Comparison of ENCODE assay signal across 8 cellular contexts in the genomic region with DNA sequence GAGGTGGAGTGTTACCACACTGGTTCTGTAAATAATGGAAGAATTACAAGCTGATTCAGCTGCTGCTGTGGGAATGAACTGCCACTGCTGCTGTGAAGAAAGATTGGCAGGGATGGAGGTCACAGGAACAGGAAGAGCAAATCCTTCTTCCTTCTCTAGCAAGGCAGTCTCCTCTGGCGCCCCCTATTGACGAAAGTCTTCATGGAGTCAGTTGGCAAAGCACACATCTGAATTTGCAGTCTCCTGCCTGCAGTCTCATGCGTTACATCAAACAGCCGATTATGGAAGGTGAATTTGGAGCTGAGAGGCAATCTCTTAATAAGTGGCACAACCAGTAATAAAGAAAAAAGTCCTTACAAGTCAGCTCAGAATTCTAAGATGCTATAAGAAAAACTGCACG.
A peak's percentile ranks its signal among the peaks of the same experiment; 100 is the strongest.
DNase-seq lines count a peak whose midpoint lies in the region; ATAC-seq and TF ChIP-seq lines count a peak whose summit lies in the region.

No MANE protein-coding gene starts in this region.

- H4K20me1 ChIP-seq in DND-41 (ENCODE audit: insufficient read depth, low read length): no peaks in the 10 kb centered on the region
- H4K20me1 ChIP-seq in hepatocyte (ENCODE audit: insufficient read depth, poor library complexity, severe bottlenecking): no peaks in the 10 kb centered on the region

- H3K36me3 ChIP-seq in DND-41 (ENCODE audit: insufficient read depth, low read length) (no peaks in the 10 kb centered on the region), hepatocyte (replicated peaks; ENCODE audit: insufficient read depth, low read depth) (no peaks in the 10 kb centered on the region)

- H3K4me2 ChIP-seq in DND-41 (ENCODE audit: insufficient read depth, low read length) (no peak overlapping the region), hepatocyte (no peak overlapping the region)

- no peak overlapping the region for H3K4me3 ChIP-seq in DND-41 (ENCODE audit: low read depth in 1 of 2, low read length in 2 of 2)
- H3K4me3 ChIP-seq in hepatocyte: no peak overlapping the region

- H3K27me3 ChIP-seq in DND-41 (ENCODE audit: insufficient read depth, low read length, poor library complexity) (no peaks in the 10 kb centered on the region), hepatocyte (no peaks in the 10 kb centered on the region)

- no peak overlapping the region for H2AFZ ChIP-seq in DND-41 (ENCODE audit: low read depth, low read length)
- no peak overlapping the region for H2AFZ ChIP-seq in hepatocyte

- no peaks in the 10 kb centered on the region for H3K36me3 Mint-ChIP-seq in activated T-helper 17 cell treated with anti-CD3 and anti-CD28 coated beads, Interleukin-2, amount 50 U/mL, for 72 hours (ENCODE audit: low read depth)

- no peak overlapping the region for H3K9ac ChIP-seq in DND-41 (ENCODE audit: low read depth, low read length)

- H3K27me3 Mint-ChIP-seq in activated T-helper 17 cell treated with anti-CD3 and anti-CD28 coated beads, Interleukin-2, amount 50 U/mL, for 72 hours: no peaks in the 10 kb centered on the region

- no peaks in the 10 kb centered on the region for H3K4me1 Mint-ChIP-seq in activated T-helper 17 cell treated with anti-CD3 and anti-CD28 coated beads, Interleukin-2, amount 50 U/mL, for 72 hours

- DNase-seq in DND-41 (peak; percentile 21), KBM-7 (peak; percentile 14), hepatocyte (ENCODE audit: low spot score) (peak; percentile 62)
- DNase-seq in activated CD4-positive, alpha-beta T cell treated with anti-CD3 and anti-CD28 coated beads, Interleukin-2, amount 50 U/mL, for 48 hours: peak; percentile 3 to 26
- peak; percentile 27 for DNase-seq in stimulated activated naive CD8-positive, alpha-beta T cell treated with anti-CD3 and anti-CD28 coated beads, Interleukin-15, Interleukin-2, amounts not matched to agents 100 U/mL and 50 U/mL, for 24 hours

- ATAC-seq in DND-41 (ENCODE audit: insufficient read depth, low read depth) (no peak), GM19324 (IDR thresholded peaks at IDR 0.05; ENCODE audit: low FRiP score, unreplicated experiment) (no peak), GM19397 (IDR thresholded peaks at IDR 0.05; ENCODE audit: unreplicated experiment) (no peak)
- no peak for ATAC-seq in stimulated activated naive CD8-positive, alpha-beta T cell treated with anti-CD3 and anti-CD28 coated beads, Interleukin-15, Interleukin-2, amounts not matched to agents 100 U/mL and 50 U/mL, for 24 hours
- no peak for ATAC-seq in activated T-helper 17 cell treated with anti-CD3 and anti-CD28 coated beads, Interleukin-2, amount 50 U/mL, for 72 hours (replicated peaks)

- H3K79me2 ChIP-seq in DND-41 (ENCODE audit: insufficient read depth, low read length) (no peaks in the 10 kb centered on the region), hepatocyte (no peaks in the 10 kb centered on the region)

- H3K27ac ChIP-seq in DND-41 (ENCODE audit: low read length): no peak overlapping the region
- H3K27ac ChIP-seq in hepatocyte: no peak overlapping the region

- 58% methylated on average over 5 of the region's 5 CpGs for WGBS in hepatocyte (ENCODE audit: low lambda C conversion rate, missing lambda C conversion rate)

- no peak overlapping the region for H3K27ac Mint-ChIP-seq in activated T-helper 17 cell treated with anti-CD3 and anti-CD28 coated beads, Interleukin-2, amount 50 U/mL, for 72 hours

- peaks cover 2% of the 10 kb centered on the region for H3K9me3 Mint-ChIP-seq in activated T-helper 17 cell treated with anti-CD3 and anti-CD28 coated beads, Interleukin-2, amount 50 U/mL, for 72 hours

- in situ Hi-C loops in KBM-7 (cut with MboI; ENCODE audit: low pct_unique_long_range_greater_than_20kb, low sequenced_read_pairs): no loop called here

- H3K4me1 ChIP-seq in DND-41 (ENCODE audit: insufficient read depth, low read length) (no peaks in the 10 kb centered on the region), hepatocyte (ENCODE audit: insufficient read depth) (no peaks in the 10 kb centered on the region)

- no peaks in the 10 kb centered on the region for H3K9me3 ChIP-seq in DND-41 (ENCODE audit: insufficient read depth, low read length, severe bottlenecking)
- H3K9me3 ChIP-seq in hepatocyte (ENCODE audit: low read depth): no peaks in the 10 kb centered on the region

- H3K4me3 Mint-ChIP-seq in activated T-helper 17 cell treated with anti-CD3 and anti-CD28 coated beads, Interleukin-2, amount 50 U/mL, for 72 hours: no peak overlapping the region

- TF ChIP-seq CTCF in DND-41 (IDR thresholded peaks at IDR 0.05; ENCODE audit: borderline replicate concordance, extremely low read depth, low read length, poor library complexity, severe bottlenecking): peak; percentile 55
- TF ChIP-seq CTCF in hepatocyte (IDR thresholded peaks at IDR 0.05; ENCODE audit: poor library complexity): peak; percentile 40

- H3K9me2 ChIP-seq in hepatocyte (replicated peaks; ENCODE audit: insufficient read depth): no peaks in the 10 kb centered on the region
